27 cellular contexts compared by ENCODE assay signal in the genomic region with DNA sequence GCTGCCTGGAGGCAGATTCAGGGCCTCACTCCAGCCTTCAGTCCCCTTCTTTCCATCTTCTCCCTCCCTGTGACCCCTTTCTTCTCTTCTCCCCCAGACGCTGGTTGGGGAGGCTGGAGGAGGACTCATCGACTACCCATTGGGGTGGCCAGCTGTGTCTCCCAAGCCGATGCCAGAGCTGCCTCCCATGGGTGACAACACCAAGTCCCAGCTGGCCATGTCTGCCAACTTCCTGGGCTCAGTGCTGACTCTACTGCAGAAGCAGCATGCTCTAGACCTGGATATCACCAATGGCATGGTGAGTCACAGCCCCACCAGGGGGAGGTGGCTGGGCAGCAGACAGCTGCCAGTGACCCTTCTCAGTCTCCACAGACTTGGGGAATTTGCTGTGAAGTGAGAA. TPM values are rescaled to one million over a fixed set of nuclear protein-coding genes. Genes with fewer than 3 reads are reported as not detected.
A peak's percentile ranks its signal among the peaks of the same experiment; 100 is the strongest.
DNase-seq lines count a peak whose midpoint lies in the region; ATAC-seq lines count a peak whose summit lies in the region.
"Had no signal": no experiment of that assay in that cellular context is flagged by ENCODE, and none has a peak within 500 bp of the region (broad histone marks: within the 10 kb centered on the region; RNA-seq: fewer than 3 reads in every experiment).

No MANE protein-coding gene starts in this region.

- H3K36me3 ChIP-seq in SJCRH30 = no peaks in the 10 kb centered on the region
- H3K36me3 ChIP-seq: BLaER1 treated with 17β-estradiol and CSF1 and Interleukin-3, amounts not matched to agents 10 nM and 100 nM; HAP-1 had no signal

- ATAC-seq in HG02970 (IDR thresholded peaks at IDR 0.05; ENCODE audit: low FRiP score, unreplicated experiment) = no peak
- ATAC-seq: A549, GM12878 had no signal

- DNase-seq in A172 (ENCODE audit: low spot score) = peak; percentile 33
- peak; percentile 22 for DNase-seq in LHCN-M2 (ENCODE audit: low read depth)
- peak; percentile 28 to 50 for DNase-seq in SJCRH30
- peak; percentile 62 for DNase-seq in posterior vena cava (ENCODE audit: low spot score)
- no peak for DNase-seq in NK-92 (lab: John Stamatoyannopoulos, UW; ENCODE audit: unreplicated experiment)
- no peak for DNase-seq in HCEC 1CT
- DNase-seq: AML-193; Caco-2; CD4-positive, alpha-beta memory T cell; EL; GDM1; GOT3; Karpas-422; NCI-H2029; NCI-H446 treated with DMSO at 0.1 percent for 48 hours; NCI-H526; NCI-H82; PC-9; SHP77 treated with DMSO at 0.1 percent for 48 hours had no signal

- H3K9me3 ChIP-seq in SJCRH30 (replicated peaks) = no peaks in the 10 kb centered on the region
- H3K9me3 ChIP-seq: A549; BLaER1 treated with 17β-estradiol and CSF1 and Interleukin-3, amounts not matched to agents 10 nM and 100 nM; Caco-2; HAP-1 had no signal

- intact Hi-C loops in posterior vena cava (cut with DNase I) = no loop called here

- H3K27ac ChIP-seq in SJCRH30 = no peak overlapping the region
- H3K27ac ChIP-seq: A549; BLaER1 treated with 17β-estradiol and CSF1 and Interleukin-3, amounts not matched to agents 10 nM and 100 nM; HL-60; PC-9; SK-N-MC had no signal

- H3K4me1 ChIP-seq in SJCRH30 = no peaks in the 10 kb centered on the region
- H3K4me1 ChIP-seq: A549; BLaER1 treated with 17β-estradiol and CSF1 and Interleukin-3, amounts not matched to agents 10 nM and 100 nM; Caco-2; HAP-1 had no signal

- H3K27me3 ChIP-seq in SJCRH30 = no peaks in the 10 kb centered on the region
- H3K27me3 ChIP-seq: BLaER1 treated with 17β-estradiol and CSF1 and Interleukin-3, amounts not matched to agents 10 nM and 100 nM had no signal

- H3K4me3 ChIP-seq in SJCRH30 = no peak overlapping the region
- H3K4me3 ChIP-seq: A549; BLaER1 treated with 17β-estradiol and CSF1 and Interleukin-3, amounts not matched to agents 10 nM and 100 nM; GM12878; HAP-1; PC-9; SK-N-MC had no signal

RNA-seq across cellular contexts. Expression of gene BPIFB4, which starts 12.9 kb away (rescaled TPM):
- not detected in 2 replicates for total RNA-seq in A172 (2014; rRNA removed; shearing (Covaris generic))
- total RNA-seq in LHCN-M2 (2014; rRNA removed) (not detected in 2 replicates), posterior vena cava (not detected)
- not detected for polyA plus RNA-seq in LHCN-M2 (2012)
- total RNA-seq in SJCRH30 (2014; rRNA removed; shearing (Covaris generic)) = 3.2 and 3.9 TPM in 2 replicates
- total RNA-seq: Caco-2; CD4-positive, alpha-beta memory T cell; GM12878; MCF 10A; PC-9 had no signal
- polyA plus RNA-seq: A549; CD4-positive, alpha-beta memory T cell had no signal

RNA-seq across cellular contexts. Expression of gene BPIFB3, which starts 38.7 kb away (rescaled TPM):
- total RNA-seq in A172 (2014; rRNA removed; shearing (Covaris generic)) = not detected in 2 replicates
- not detected in 2 replicates for total RNA-seq in LHCN-M2 (2014; rRNA removed)
- not detected for polyA plus RNA-seq in LHCN-M2 (2012)
- total RNA-seq in SJCRH30 (2014; rRNA removed; shearing (Covaris generic)) = 0.26 and 0.43 TPM in 2 replicates
- not detected for total RNA-seq in posterior vena cava
- total RNA-seq: Caco-2; CD4-positive, alpha-beta memory T cell; GM12878; MCF 10A; PC-9 had no signal
- polyA plus RNA-seq: A549; CD4-positive, alpha-beta memory T cell; GM12878 had no signal

Comparison
In these comparisons a context has a peak if more than half of its experiments do, and no peak if none do; other contexts are left out.
1. DNase-seq: peak in A172 (single experiment), LHCN-M2 (single experiment), SJCRH30 (2 of 2) and posterior vena cava (single experiment); none in NK-92 (single experiment) and HCEC 1CT (single experiment).